In the genomic region with DNA sequence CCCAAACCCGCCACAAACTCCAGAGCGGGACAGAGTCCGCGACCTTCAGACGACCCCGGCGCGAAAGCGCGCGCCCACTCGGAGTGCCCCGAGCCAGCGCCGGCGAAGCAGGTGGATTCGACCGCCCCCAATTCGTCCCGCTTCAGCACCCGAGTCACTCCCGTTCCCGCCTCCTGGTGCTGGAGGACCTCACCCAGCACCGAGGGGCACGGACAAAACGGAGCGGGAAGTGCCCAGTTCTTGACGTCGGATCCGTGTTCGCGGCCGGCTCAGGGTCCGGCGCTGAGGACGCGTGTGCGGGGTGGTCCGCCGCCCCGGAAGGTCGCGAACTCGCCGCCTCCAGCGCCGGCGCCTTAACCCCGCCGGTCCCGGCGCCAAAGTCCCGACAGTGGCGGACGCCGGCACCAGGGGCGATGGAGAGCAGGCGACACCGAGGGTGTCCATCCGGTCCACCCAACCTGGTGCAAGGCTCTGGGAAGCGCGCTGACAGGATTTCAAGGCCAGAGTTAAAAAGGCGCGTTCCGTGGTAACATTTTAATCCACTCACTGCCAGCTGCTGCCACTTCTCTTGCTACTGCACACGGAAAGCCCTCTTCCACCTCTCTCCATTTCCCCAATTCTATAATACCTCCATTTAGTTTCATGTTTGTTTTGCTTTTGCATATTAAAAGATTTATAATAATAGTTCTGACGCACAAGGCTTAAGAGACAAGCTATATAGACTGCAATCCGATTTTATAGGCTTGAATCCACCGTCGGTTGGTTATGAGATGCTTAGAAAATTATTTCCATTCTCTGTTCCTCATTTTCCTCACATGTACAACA, we compare ENCODE assay signal across 9 cellular contexts.
DNase-seq lines count a peak whose midpoint lies in the region; ATAC-seq and TF ChIP-seq lines count a peak whose summit lies in the region.
"Had no signal": no experiment of that assay in that cellular context is flagged by ENCODE, and none has a peak within 500 bp of the region (broad histone marks: within the 10 kb centered on the region; RNA-seq: fewer than 3 reads in every experiment).

No MANE protein-coding gene starts in this region.

- DNase-seq in BJ (ENCODE audit: low read depth): no peak
- peak; percentile 0 for DNase-seq in NCI-H526 treated with DMSO at 0.1 percent for 48 hours (lab: John Stamatoyannopoulos, UW)
- no peak for DNase-seq in coronary artery (ENCODE audit: low spot score)
- DNase-seq in medulla oblongata (ENCODE audit: extremely low spot score): peak; percentile 56
- peak; percentile 30 for DNase-seq in stomach
- no peak for DNase-seq in NCI-H1092 (lab: John Stamatoyannopoulos, UW)

- intact Hi-C loops in stomach (cut with DNase I; ENCODE audit: low total_unique reads): no loop called here

- CTCF ChIA-PET in BJ (lab: Yijun Ruan, JAX): no interaction called here

- TF ChIP-seq POLR2A in stomach (IDR thresholded peaks at IDR 0.05): no peak

- 6 to 15% (median 9%) methylated on average over 9 to 70 of the region's 70 CpGs for WGBS in stomach, 5 donors

- H3K9me3 ChIP-seq in stomach: peaks cover 0 to 25% (median 5%) of the 10 kb centered on the region in 4 donors

- H3K4me3 ChIP-seq in BJ (ENCODE audit: low read depth, low read length) (no peak overlapping the region), coronary artery (peak overlapping the region; percentile 86), stomach (peak overlapping the region; percentile 46 to 56 (median 54))

- ATAC-seq in GM21381 (IDR thresholded peaks at IDR 0.05; ENCODE audit: unreplicated experiment): peak; percentile 96
- no peak for ATAC-seq in HG03159 (IDR thresholded peaks at IDR 0.05; ENCODE audit: unreplicated experiment)

- no peaks in the 10 kb centered on the region for H3K36me3 ChIP-seq in BJ (ENCODE audit: control insufficient read depth, insufficient read depth, low read length)
- H3K36me3 ChIP-seq in stomach: no peaks in the 10 kb centered on the region

- TF ChIP-seq CTCF in BJ (IDR thresholded peaks at IDR 0.05; ENCODE audit: insufficient read depth, low read depth, low read length) (peak; percentile 8; the same call in 1 of the 2 replicates), coronary artery (IDR thresholded peaks at IDR 0.05) (peak; percentile 39), stomach (IDR thresholded peaks at IDR 0.05) (peak in 5 of 7 experiments; percentile 24 to 72 (median 53))

- peaks cover 0 to 17% (median 11%) of the 10 kb centered on the region in 4 donors for H3K4me1 ChIP-seq in stomach

- H3K27ac ChIP-seq in coronary artery (no peak overlapping the region), stomach (peak overlapping the region in 1 of 5 donors; percentile 45)
- H3K27ac ChIP-seq: HL-60 had no signal

- POLR2A ChIA-PET in BJ (lab: Charles Lee): no interaction called here

- no peak for TF ChIP-seq EP300 in stomach (IDR thresholded peaks at IDR 0.05)

- no peaks in the 10 kb centered on the region for H3K27me3 ChIP-seq in BJ (ENCODE audit: control insufficient read depth, insufficient read depth, low read length)
- peaks cover 0 to 42% (median 18%) of the 10 kb centered on the region in 3 donors for H3K27me3 ChIP-seq in stomach

Comparison
In these comparisons a context has a peak if more than half of its experiments do, and no peak if none do; other contexts are left out.
1. DNase-seq: peak in NCI-H526 treated with DMSO at 0.1 percent for 48 hours (single experiment), medulla oblongata (single experiment) and stomach (single experiment); none in BJ (single experiment), coronary artery (single experiment) and NCI-H1092 (single experiment).
2. Peak in every context shown above with its lines, with median percentiles within 50 percentile points of each other: CTCF ChIP-seq.